In the genomic region with DNA sequence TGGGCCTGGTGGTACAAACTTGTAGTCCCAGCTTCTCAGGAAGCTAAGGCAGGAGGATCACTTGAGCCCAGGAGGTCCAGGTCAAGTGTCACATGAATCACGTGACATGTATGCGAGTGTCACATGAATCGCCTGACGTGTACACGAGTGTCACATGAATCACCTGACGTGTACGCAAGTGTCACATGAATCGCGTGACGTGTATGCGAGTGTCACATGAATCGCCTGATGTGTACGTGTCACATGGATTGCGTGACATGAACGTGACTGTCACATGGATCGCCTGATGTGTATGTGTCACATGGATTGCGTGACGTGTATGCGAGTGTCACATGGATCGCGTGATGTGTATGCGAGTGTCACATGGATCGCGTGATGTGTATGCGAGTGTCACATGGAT, we compare ENCODE assay signal across 2 cellular contexts.
TF ChIP-seq lines count a peak whose summit lies in the region.

No MANE protein-coding gene starts in this region.

TF ChIP-seq in HepG2, 621 proteins besides CTCF, POLR2A, EP300 and RAD21 (continues in another document):
- TF ChIP-seq ESRRA (CRISPR knock-in tag; IDR thresholded peaks at IDR 0.05; ENCODE audit: low read depth) (no peak), HNF1B (CRISPR knock-in tag; IDR thresholded peaks at IDR 0.05) (no peak), AGO1 (IDR thresholded peaks at IDR 0.05; ENCODE audit: low read depth, low read length, poor library complexity, severe bottlenecking) (no peak), SAP130 (CRISPR knock-in tag; IDR thresholded peaks at IDR 0.05; ENCODE audit: low read depth) (no peak), CBX2 (IDR thresholded peaks at IDR 0.05; ENCODE audit: low read depth, low read length) (no peak), CBX2 (CRISPR knock-in tag; IDR thresholded peaks at IDR 0.05; ENCODE audit: low read depth) (no peak), USF2 (IDR thresholded peaks at IDR 0.05; ENCODE audit: low read depth, low read length) (peak; percentile 74), USF2 (CRISPR knock-in tag; IDR thresholded peaks at IDR 0.05; ENCODE audit: borderline replicate concordance) (no peak), KDM5B (CRISPR knock-in tag; IDR thresholded peaks at IDR 0.05; ENCODE audit: borderline replicate concordance) (no peak), NR2F1 (CRISPR knock-in tag; IDR thresholded peaks at IDR 0.05) (no peak), GZF1 (CRISPR knock-in tag; IDR thresholded peaks at IDR 0.05) (no peak), ZNF343 (CRISPR knock-in tag; IDR thresholded peaks at IDR 0.05) (no peak), TRIM24 (CRISPR knock-in tag; IDR thresholded peaks at IDR 0.05) (no peak), ZNF18 (CRISPR knock-in tag; IDR thresholded peaks at IDR 0.05; ENCODE audit: insufficient replicate concordance) (no peak), RFX3 (CRISPR knock-in tag; IDR thresholded peaks at IDR 0.05) (no peak), EEA1 (CRISPR knock-in tag; IDR thresholded peaks at IDR 0.05; ENCODE audit: borderline replicate concordance) (no peak), ZNF292 (CRISPR knock-in tag; IDR thresholded peaks at IDR 0.05; ENCODE audit: borderline replicate concordance, low read depth) (no peak), RAD51 (IDR thresholded peaks at IDR 0.05; ENCODE audit: borderline replicate concordance) (peak; percentile 55; the same call in 1 of the 2 replicates), TSC22D2 (CRISPR knock-in tag; IDR thresholded peaks at IDR 0.05; ENCODE audit: borderline replicate concordance) (no peak), EZH2 (conservative IDR thresholded peaks at IDR 0.05; ENCODE audit: low read depth, low read length) (no peak), NBN (conservative IDR thresholded peaks at IDR 0.05) (no peak), RARA (CRISPR knock-in tag; IDR thresholded peaks at IDR 0.05) (no peak)
- TF ChIP-seq, protein P1, sequence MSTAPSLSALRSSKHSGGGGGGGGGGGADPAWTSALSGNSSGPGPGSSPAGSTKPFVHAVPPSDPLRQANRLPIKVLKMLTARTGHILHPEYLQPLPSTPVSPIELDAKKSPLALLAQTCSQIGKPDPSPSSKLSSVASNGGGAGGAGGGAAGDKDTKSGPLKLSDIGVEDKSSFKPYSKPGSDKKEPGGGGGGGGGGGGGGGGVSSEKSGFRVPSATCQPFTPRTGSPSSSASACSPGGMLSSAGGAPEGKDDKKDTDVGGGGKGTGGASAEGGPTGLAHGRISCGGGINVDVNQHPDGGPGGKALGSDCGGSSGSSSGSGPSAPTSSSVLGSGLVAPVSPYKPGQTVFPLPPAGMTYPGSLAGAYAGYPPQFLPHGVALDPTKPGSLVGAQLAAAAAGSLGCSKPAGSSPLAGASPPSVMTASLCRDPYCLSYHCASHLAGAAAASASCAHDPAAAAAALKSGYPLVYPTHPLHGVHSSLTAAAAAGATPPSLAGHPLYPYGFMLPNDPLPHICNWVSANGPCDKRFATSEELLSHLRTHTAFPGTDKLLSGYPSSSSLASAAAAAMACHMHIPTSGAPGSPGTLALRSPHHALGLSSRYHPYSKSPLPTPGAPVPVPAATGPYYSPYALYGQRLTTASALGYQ (CRISPR knock-in tag; IDR thresholded peaks at IDR 0.05): no peak
- TF ChIP-seq, protein P2, sequence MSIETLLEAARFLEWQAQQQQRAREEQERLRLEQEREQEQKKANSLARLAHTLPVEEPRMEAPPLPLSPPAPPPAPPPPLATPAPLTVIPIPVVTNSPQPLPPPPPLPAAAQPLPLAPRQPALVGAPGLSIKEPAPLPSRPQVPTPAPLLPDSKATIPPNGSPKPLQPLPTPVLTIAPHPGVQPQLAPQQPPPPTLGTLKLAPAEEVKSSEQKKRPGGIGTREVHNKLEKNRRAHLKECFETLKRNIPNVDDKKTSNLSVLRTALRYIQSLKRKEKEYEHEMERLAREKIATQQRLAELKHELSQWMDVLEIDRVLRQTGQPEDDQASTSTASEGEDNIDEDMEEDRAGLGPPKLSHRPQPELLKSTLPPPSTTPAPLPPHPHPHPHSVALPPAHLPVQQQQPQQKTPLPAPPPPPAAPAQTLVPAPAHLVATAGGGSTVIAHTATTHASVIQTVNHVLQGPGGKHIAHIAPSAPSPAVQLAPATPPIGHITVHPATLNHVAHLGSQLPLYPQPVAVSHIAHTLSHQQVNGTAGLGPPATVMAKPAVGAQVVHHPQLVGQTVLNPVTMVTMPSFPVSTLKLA (IDR thresholded peaks at IDR 0.05): peak; percentile 77

TF ChIP-seq in K562, 482 proteins besides CTCF, POLR2A, EP300 and RAD21:
- TF ChIP-seq TBP (optimal IDR thresholded peaks at IDR 0.05; ENCODE audit: low read depth, low read length) (no peak), SMARCA4 (IDR thresholded peaks at IDR 0.05) (no peak), ZFX (CRISPR knock-in tag; IDR thresholded peaks at IDR 0.05) (no peak), DDX20 (tag; IDR thresholded peaks at IDR 0.05; ENCODE audit: low read depth) (no peak), TFE3 (CRISPR knock-in tag; IDR thresholded peaks at IDR 0.05) (peak; percentile 90), MAFG (tag; conservative IDR thresholded peaks at IDR 0.05) (no peak), SIN3A (IDR thresholded peaks at IDR 0.05; ENCODE audit: borderline replicate concordance in 2 of 2, control insufficient read depth in 1 of 2, low read depth in 2 of 2, low read length in 2 of 2) (no peak), PML (IDR thresholded peaks at IDR 0.05; ENCODE audit: low read length) (no peak), ZNF232 (CRISPR knock-in tag; IDR thresholded peaks at IDR 0.05) (no peak), RAD51 (IDR thresholded peaks at IDR 0.05; ENCODE audit: borderline replicate concordance, low read depth) (peak; percentile 76), BHLHE40 (IDR thresholded peaks at IDR 0.05; ENCODE audit: low read length) (peak; percentile 36), HCFC1 (IDR thresholded peaks at IDR 0.05; ENCODE audit: low read depth, low read length) (no peak), MEF2A (IDR thresholded peaks at IDR 0.05; ENCODE audit: control insufficient read depth, low read depth, low read length) (no peak), ZNF263 (CRISPR knock-in tag; IDR thresholded peaks at IDR 0.05; ENCODE audit: borderline replicate concordance) (no peak), GTF2A2 (tag; IDR thresholded peaks at IDR 0.05) (no peak), ZNF589 (CRISPR knock-in tag; IDR thresholded peaks at IDR 0.05; ENCODE audit: low read depth) (no peak), U2AF1 (optimal IDR thresholded peaks at IDR 0.05; ENCODE audit: low read depth, low read length) (no peak), SIX5 (IDR thresholded peaks at IDR 0.05; ENCODE audit: borderline replicate concordance in 1 of 2, insufficient read depth in 1 of 2, low read depth in 1 of 2, low read length in 2 of 2) (no peak), RBM25 (IDR thresholded peaks at IDR 0.05; ENCODE audit: low read depth, low read length, severe bottlenecking) (no peak), ZNF224 (CRISPR knock-in tag; IDR thresholded peaks at IDR 0.05) (no peak), MCM2 (IDR thresholded peaks at IDR 0.05; ENCODE audit: low read depth) (no peak), KDM1A (IDR thresholded peaks at IDR 0.05) (peak in 1 of 2 experiments; percentile 26; a peak in 1 of 4 replicates), TOE1 (IDR thresholded peaks at IDR 0.05; ENCODE audit: borderline replicate concordance) (peak; percentile 56; the same call in 1 of the 2 replicates), TOE1 (CRISPR knock-in tag; IDR thresholded peaks at IDR 0.05; ENCODE audit: borderline replicate concordance, low read depth) (no peak), GATA2 (CRISPR knock-in tag; IDR thresholded peaks at IDR 0.05) (no peak), ETV6 (IDR thresholded peaks at IDR 0.05; ENCODE audit: borderline replicate concordance in 1 of 2, low read depth in 2 of 2, low read length in 1 of 2) (no peak), ETV6 (CRISPR knock-in tag; IDR thresholded peaks at IDR 0.05; ENCODE audit: borderline replicate concordance) (no peak), ATF1 (CRISPR knock-in tag; IDR thresholded peaks at IDR 0.05) (no peak), ATF1 (tag; IDR thresholded peaks at IDR 0.05) (peak; percentile 44; the same call in 1 of the 2 replicates), CREM (IDR thresholded peaks at IDR 0.05; ENCODE audit: low read depth) (0 out of 2 replicates have a peak, but pooled peaks have one; percentile 26), CBFA2T2 (conservative IDR thresholded peaks at IDR 0.05) (peak; percentile 33)
- TF ChIP-seq, protein P3, sequence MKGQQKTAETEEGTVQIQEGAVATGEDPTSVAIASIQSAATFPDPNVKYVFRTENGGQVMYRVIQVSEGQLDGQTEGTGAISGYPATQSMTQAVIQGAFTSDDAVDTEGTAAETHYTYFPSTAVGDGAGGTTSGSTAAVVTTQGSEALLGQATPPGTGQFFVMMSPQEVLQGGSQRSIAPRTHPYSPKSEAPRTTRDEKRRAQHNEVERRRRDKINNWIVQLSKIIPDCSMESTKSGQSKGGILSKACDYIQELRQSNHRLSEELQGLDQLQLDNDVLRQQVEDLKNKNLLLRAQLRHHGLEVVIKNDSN (CRISPR knock-in tag; IDR thresholded peaks at IDR 0.05): peak; percentile 68
- TF ChIP-seq, protein P4, sequence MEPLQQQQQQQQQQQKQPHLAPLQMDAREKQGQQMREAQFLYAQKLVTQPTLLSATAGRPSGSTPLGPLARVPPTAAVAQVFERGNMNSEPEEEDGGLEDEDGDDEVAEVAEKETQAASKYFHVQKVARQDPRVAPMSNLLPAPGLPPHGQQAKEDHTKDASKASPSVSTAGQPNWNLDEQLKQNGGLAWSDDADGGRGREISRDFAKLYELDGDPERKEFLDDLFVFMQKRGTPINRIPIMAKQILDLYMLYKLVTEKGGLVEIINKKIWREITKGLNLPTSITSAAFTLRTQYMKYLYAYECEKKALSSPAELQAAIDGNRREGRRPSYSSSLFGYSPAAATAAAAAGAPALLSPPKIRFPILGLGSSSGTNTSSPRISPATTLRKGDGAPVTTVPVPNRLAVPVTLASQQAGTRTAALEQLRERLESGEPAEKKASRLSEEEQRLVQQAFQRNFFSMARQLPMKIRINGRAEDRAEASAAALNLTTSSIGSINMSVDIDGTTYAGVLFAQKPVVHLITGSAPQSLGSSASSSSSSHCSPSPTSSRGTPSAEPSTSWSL (CRISPR knock-in tag; IDR thresholded peaks at IDR 0.05; ENCODE audit: borderline replicate concordance): no peak
- TF ChIP-seq, protein P5, sequence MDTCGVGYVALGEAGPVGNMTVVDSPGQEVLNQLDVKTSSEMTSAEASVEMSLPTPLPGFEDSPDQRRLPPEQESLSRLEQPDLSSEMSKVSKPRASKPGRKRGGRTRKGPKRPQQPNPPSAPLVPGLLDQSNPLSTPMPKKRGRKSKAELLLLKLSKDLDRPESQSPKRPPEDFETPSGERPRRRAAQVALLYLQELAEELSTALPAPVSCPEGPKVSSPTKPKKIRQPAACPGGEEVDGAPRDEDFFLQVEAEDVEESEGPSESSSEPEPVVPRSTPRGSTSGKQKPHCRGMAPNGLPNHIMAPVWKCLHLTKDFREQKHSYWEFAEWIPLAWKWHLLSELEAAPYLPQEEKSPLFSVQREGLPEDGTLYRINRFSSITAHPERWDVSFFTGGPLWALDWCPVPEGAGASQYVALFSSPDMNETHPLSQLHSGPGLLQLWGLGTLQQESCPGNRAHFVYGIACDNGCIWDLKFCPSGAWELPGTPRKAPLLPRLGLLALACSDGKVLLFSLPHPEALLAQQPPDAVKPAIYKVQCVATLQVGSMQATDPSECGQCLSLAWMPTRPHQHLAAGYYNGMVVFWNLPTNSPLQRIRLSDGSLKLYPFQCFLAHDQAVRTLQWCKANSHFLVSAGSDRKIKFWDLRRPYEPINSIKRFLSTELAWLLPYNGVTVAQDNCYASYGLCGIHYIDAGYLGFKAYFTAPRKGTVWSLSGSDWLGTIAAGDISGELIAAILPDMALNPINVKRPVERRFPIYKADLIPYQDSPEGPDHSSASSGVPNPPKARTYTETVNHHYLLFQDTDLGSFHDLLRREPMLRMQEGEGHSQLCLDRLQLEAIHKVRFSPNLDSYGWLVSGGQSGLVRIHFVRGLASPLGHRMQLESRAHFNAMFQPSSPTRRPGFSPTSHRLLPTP (IDR thresholded peaks at IDR 0.05; ENCODE audit: borderline replicate concordance, extremely low read depth, insufficient read length): no peak
